In the genomic region with DNA sequence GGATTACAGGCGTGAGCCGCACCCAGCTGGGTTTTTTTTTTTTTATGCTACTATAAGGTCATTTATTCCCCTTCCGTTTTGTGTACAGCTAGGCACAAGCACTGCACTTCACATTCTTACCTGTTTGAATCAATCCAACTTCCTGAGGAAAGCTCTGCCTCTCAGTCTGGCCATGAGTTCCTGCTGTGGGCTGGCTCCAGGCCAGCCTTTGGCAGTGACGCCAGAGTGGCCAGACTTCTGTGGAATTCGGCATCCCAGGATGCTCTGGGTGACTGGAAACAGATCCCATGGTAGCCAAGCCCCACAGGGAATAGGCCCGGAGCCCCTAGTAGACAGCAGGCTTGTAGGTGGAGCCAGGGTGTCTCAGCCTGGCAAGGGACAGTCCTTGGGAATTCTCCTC, we compare ENCODE assay signal across 8 cellular contexts. TPM values are rescaled to one million over a fixed set of nuclear protein-coding genes. Genes with fewer than 3 reads are reported as not detected.
DNase-seq lines count a peak whose midpoint lies in the region; ATAC-seq and TF ChIP-seq lines count a peak whose summit lies in the region.
"Had no signal": no experiment of that assay in that cellular context is flagged by ENCODE, and none has a peak within 500 bp of the region (broad histone marks: within the 10 kb centered on the region; RNA-seq: fewer than 3 reads in every experiment).

No MANE protein-coding gene starts in this region.

- peak; percentile 33 to 58 for ATAC-seq in left cardiac atrium

- intact Hi-C loops in ascending aorta (cut with DNase I) = no loop called here
- intact Hi-C loops in left cardiac atrium (cut with DNase I) = loop anchor here (5.0 kb wide), 1 partner anchor 297 kb away; no protein-coding TSS in a partner anchor
- intact Hi-C loops in stomach (cut with DNase I; ENCODE audit: low total_unique reads) = no loop called here

- H3K36me3 ChIP-seq in ascending aorta (no peaks in the 10 kb centered on the region), stomach (no peaks in the 10 kb centered on the region)

- TF ChIP-seq CTCF in ascending aorta (IDR thresholded peaks at IDR 0.05) (no peak), stomach (IDR thresholded peaks at IDR 0.05) (no peak)

- WGBS in stomach, 5 donors = 25 to 42% (median 37%) methylated on average over 5 to 6 of the region's 6 CpGs

- H3K27ac ChIP-seq in ascending aorta = peak overlapping the region; percentile 48
- peak overlapping the region in 3 of 5 donors; percentile 21 to 54 (median 24) for H3K27ac ChIP-seq in stomach

- H3K4me3 ChIP-seq in ascending aorta (no peak overlapping the region), stomach (no peak overlapping the region)

- DNase-seq in HT1080 (ENCODE audit: low read depth) = peak; percentile 88
- peak; percentile 42 to 85 for DNase-seq in ascending aorta (ENCODE audit: low spot score in 2 of 2)
- DNase-seq in left cardiac atrium = peak; percentile 69
- DNase-seq in stomach = peak; percentile 78
- no peak for DNase-seq in NCI-H774 (lab: John Stamatoyannopoulos, UW)
- DNase-seq in SKM-1 (lab: John Stamatoyannopoulos, UW; ENCODE audit: unreplicated experiment) = no peak
- DNase-seq in SIG-M5 treated with dmso at 0.1 percent for 504 hours (lab: John Stamatoyannopoulos, UW; ENCODE audit: unreplicated experiment) = no peak
- DNase-seq: activated naive CD8-positive, alpha-beta T cell treated with anti-CD3 and anti-CD28 coated beads for 36 hours had no signal

- no peaks in the 10 kb centered on the region for H3K9me3 ChIP-seq in ascending aorta
- no peaks in the 10 kb centered on the region for H3K9me3 ChIP-seq in stomach

- H3K4me1 ChIP-seq in ascending aorta (peaks cover 5 to 30% of the 10 kb centered on the region in 2 donors), stomach (peaks cover 9 to 36% (median 23%) of the 10 kb centered on the region in 4 donors)

- no peak for TF ChIP-seq EP300 in stomach (IDR thresholded peaks at IDR 0.05)

- no peak for TF ChIP-seq POLR2A in stomach (IDR thresholded peaks at IDR 0.05)

- no peaks in the 10 kb centered on the region for H3K27me3 ChIP-seq in ascending aorta
- no peaks in the 10 kb centered on the region for H3K27me3 ChIP-seq in stomach

RNA-seq across cellular contexts. Expression of a gene that starts 21.5 kb away (rescaled TPM):
- not detected in 2 replicates for total RNA-seq in HT1080 (2014; rRNA removed; shearing (Covaris generic))
- not detected in 2 replicates for polyA plus RNA-seq in HT1080 (2015; cell fraction: cytosol; rRNA removed)
- polyA plus RNA-seq in HT1080 (2015; cell fraction: nucleus; rRNA removed) = not detected in 2 replicates
- total RNA-seq in ascending aorta = 78.9 TPM
- total RNA-seq in left cardiac atrium = 10 to 100 TPM; 54.5 to 72.8 TPM
- 1 to 10 TPM; 2.6 to 9.9 (median 5.2) TPM for total RNA-seq in stomach
- 10 to 100 TPM in 2 of 3 donors, 1 to 10 TPM in 1; 5.0 to 13.4 (median 11.0) TPM for polyA plus RNA-seq in stomach
- total RNA-seq: activated naive CD8-positive, alpha-beta T cell treated with anti-CD3 and anti-CD28 coated beads for 36 hours had no signal

Comparison
In these comparisons a context has a peak if more than half of its experiments do, and no peak if none do; other contexts are left out.
1. DNase-seq: peak in HT1080 (single experiment), ascending aorta (2 of 2), left cardiac atrium (single experiment) and stomach (single experiment); none in NCI-H774 (single experiment), SKM-1 (single experiment) and SIG-M5 treated with dmso at 0.1 percent for 504 hours (single experiment).
2. intact Hi-C loops: an anchor here in left cardiac atrium (5.0 kb wide); none called in ascending aorta and stomach.